Comparison of ENCODE assay signal across 1 cellular context in the genomic region with DNA sequence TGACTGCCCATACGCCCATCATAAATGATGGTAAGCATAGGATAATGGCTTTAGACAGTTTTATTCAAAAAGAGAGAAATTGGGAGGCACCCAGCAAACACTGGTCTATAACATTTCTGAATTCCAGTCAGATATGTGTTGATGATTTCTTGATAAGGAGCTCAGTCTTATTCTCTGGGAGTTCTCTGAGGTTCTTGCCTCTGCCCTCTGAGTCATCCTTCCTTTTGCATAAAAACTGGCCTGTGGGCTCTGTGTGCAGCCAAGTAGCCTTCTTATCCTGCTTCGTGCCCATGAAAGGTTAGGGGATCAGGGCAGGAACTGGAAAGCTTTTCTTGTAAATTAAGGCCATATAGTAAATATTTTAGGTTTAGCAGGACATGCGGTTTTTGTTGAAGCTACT.
TF ChIP-seq lines count a peak whose summit lies in the region.

No MANE protein-coding gene starts in this region.

TF ChIP-seq in endothelial cell of umbilical vein, 7 proteins besides CTCF, POLR2A, EP300 and RAD21:
- TF ChIP-seq GATA2 (IDR thresholded peaks at IDR 0.05; ENCODE audit: insufficient read depth, insufficient read length, low read depth, low read length) = peak; percentile 93
- TF ChIP-seq MYC (IDR thresholded peaks at IDR 0.05; ENCODE audit: low read depth, low read length) = no peak
- TF ChIP-seq JUN (IDR thresholded peaks at IDR 0.05; ENCODE audit: borderline replicate concordance, insufficient read depth, insufficient read length, low read depth) = peak; percentile 70
- peak; percentile 95 for TF ChIP-seq FOS (IDR thresholded peaks at IDR 0.05; ENCODE audit: borderline replicate concordance, insufficient read depth, low read length)
- TF ChIP-seq, protein P1, sequence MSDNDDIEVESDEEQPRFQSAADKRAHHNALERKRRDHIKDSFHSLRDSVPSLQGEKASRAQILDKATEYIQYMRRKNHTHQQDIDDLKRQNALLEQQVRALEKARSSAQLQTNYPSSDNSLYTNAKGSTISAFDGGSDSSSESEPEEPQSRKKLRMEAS (IDR thresholded peaks at IDR 0.05; ENCODE audit: insufficient read depth, insufficient read length) = no peak
- no peak for TF ChIP-seq EZH2 (IDR thresholded peaks at IDR 0.05; ENCODE audit: borderline replicate concordance, low read depth, low read length, severe bottlenecking)
- TF ChIP-seq POLR2AphosphoS5 (IDR thresholded peaks at IDR 0.05; ENCODE audit: insufficient read depth, low read depth, low read length) = peak; percentile 16
